ENCODE assay signal across 17 cellular contexts in genomic region chr3:127604546-127605165, GRCh38.
"Had no signal": no experiment of that assay in that cellular context is flagged by ENCODE, and none has a peak within 500 bp of the region (broad histone marks: within the 10 kb centered on the region; RNA-seq: fewer than 3 reads in every experiment).

No MANE protein-coding gene starts in this region.

- H3K4me3 Mint-ChIP-seq: naive thymus-derived CD4-positive, alpha-beta T cell; nephron progenitor cell; stimulated activated naive B cell treated with anti-CD40 and anti-IgM and Interleukin-4, amounts not matched to agents 10 μg/mL and 1 μg/mL and 100 μg/mL, for 72 hours; stimulated activated naive CD8-positive, alpha-beta T cell treated with anti-CD3 and anti-CD28 coated beads, Interleukin-15, amount 100 ng/mL, for 72 hours had no signal

- H3K27ac ChIP-seq: neutrophil, testis, tibial nerve had no signal

- FAIRE-seq: endometrium, frontal cortex had no signal

- H3K9me3 ChIP-seq: neutrophil, testis, tibial nerve had no signal

- H3K9me3 Mint-ChIP-seq: naive thymus-derived CD4-positive, alpha-beta T cell; nephron progenitor cell; stimulated activated naive B cell treated with anti-CD40 and anti-IgM and Interleukin-4, amounts not matched to agents 10 μg/mL and 1 μg/mL and 100 μg/mL, for 72 hours; stimulated activated naive CD8-positive, alpha-beta T cell treated with anti-CD3 and anti-CD28 coated beads, Interleukin-15, amount 100 ng/mL, for 72 hours had no signal

- H3K27ac Mint-ChIP-seq: nephron progenitor cell; stimulated activated naive B cell treated with anti-CD40 and anti-IgM and Interleukin-4, amounts not matched to agents 10 μg/mL and 1 μg/mL and 100 μg/mL, for 72 hours had no signal

- H3K27me3 Mint-ChIP-seq: naive thymus-derived CD4-positive, alpha-beta T cell; stimulated activated naive B cell treated with anti-CD40 and anti-IgM and Interleukin-4, amounts not matched to agents 10 μg/mL and 1 μg/mL and 100 μg/mL, for 72 hours; stimulated activated naive CD8-positive, alpha-beta T cell treated with anti-CD3 and anti-CD28 coated beads, Interleukin-15, amount 100 ng/mL, for 72 hours had no signal

- DNase-seq: effector memory CD4-positive, alpha-beta T cell; islet precursor cell; mammary epithelial cell; naive thymus-derived CD4-positive, alpha-beta T cell; nephron progenitor cell; stimulated activated CD4-positive, alpha-beta T cell treated with anti-CD3 and anti-CD28 coated beads, Interleukin-2, amount 100 ng/mL, for 24 hours; stimulated activated CD4-positive, alpha-beta T cell treated with anti-CD3 and anti-CD28 coated beads, Interleukin-4, amount 100 ng/mL, for 4 hours; stimulated activated naive B cell treated with anti-CD40 and anti-IgM and Interleukin-4, amounts not matched to agents 10 μg/mL and 1 μg/mL and 100 μg/mL, for 72 hours; stimulated activated naive CD8-positive, alpha-beta T cell treated with anti-CD3 and anti-CD28 coated beads, Interleukin-15, amount 100 ng/mL, for 72 hours; testis had no signal

- ATAC-seq: esophagus mucosa; left lobe of liver; naive thymus-derived CD4-positive, alpha-beta T cell; sciatic nerve; stimulated activated naive B cell treated with anti-CD40 and anti-IgM and Interleukin-4, amounts not matched to agents 10 μg/mL and 1 μg/mL and 100 μg/mL, for 72 hours; stimulated activated naive CD8-positive, alpha-beta T cell treated with anti-CD3 and anti-CD28 coated beads, Interleukin-15, amount 100 ng/mL, for 72 hours had no signal

- H3K4me3 ChIP-seq: testis, tibial nerve had no signal

- H3K4me1 ChIP-seq: testis, tibial nerve had no signal

- H3K27me3 ChIP-seq: neutrophil, testis, tibial nerve had no signal
